Comparison of ENCODE assay signal across 18 cellular contexts in genomic region chr22:19515654-19516377, GRCh38. TPM values are rescaled to one million over a fixed set of nuclear protein-coding genes. Genes with fewer than 3 reads are reported as not detected.
"Had no signal": no experiment of that assay in that cellular context is flagged by ENCODE, and none has a peak within 500 bp of the region (broad histone marks: within the 10 kb centered on the region; RNA-seq: fewer than 3 reads in every experiment).

No MANE protein-coding gene starts in this region.

- H3K4me1 ChIP-seq: esophagus muscularis mucosa, stomach had no signal

- H3K4me1 Mint-ChIP-seq: natural killer cell had no signal

- ATAC-seq: left colon, mucosa of descending colon, natural killer cell had no signal

- H3K4me3 Mint-ChIP-seq: activated CD4-positive, alpha-beta T cell treated with anti-CD3 and anti-CD28 coated beads, Interleukin-2, amount 10 ng/mL, durations not matched to agents 7 days and 5 days; activated naive CD8-positive, alpha-beta T cell; natural killer cell; T-helper 1 cell treated with Interleukin-12 subunit alpha and Interleukin-12 subunit beta and Interleukin-4 antibody, amounts not matched to agents 30 μg/mL and 1 μg/mL, for 36 hours had no signal

- H3K4me3 ChIP-seq: dorsolateral prefrontal cortex, esophagus muscularis mucosa, mucosa of descending colon, stomach had no signal

- H3K36me3 Mint-ChIP-seq: natural killer cell had no signal

- H3K9me3 Mint-ChIP-seq: activated CD4-positive, alpha-beta T cell treated with anti-CD3 and anti-CD28 coated beads, Interleukin-2, amount 10 ng/mL, durations not matched to agents 7 days and 5 days; activated T-helper 2 cell treated with anti-CD3 and anti-CD28 coated beads, Interferon-gamma antibody, Interleukin-2, Interleukin-4, amounts not matched to agents 10 μg/mL and 5 μg/mL and 100 μg/mL, durations not matched to agents 14 hours and 24 hours and 36 hours; natural killer cell; T-helper 1 cell treated with Interleukin-12 subunit alpha and Interleukin-12 subunit beta and Interleukin-4 antibody, amounts not matched to agents 30 μg/mL and 1 μg/mL, for 36 hours had no signal

- H3K27me3 ChIP-seq: brain microvascular endothelial cell, dorsolateral prefrontal cortex, esophagus muscularis mucosa, stomach had no signal

- H3K9me3 ChIP-seq: mucosa of descending colon, stomach had no signal

- H3K36me3 ChIP-seq: esophagus muscularis mucosa, stomach had no signal

- H3K27ac ChIP-seq: brain microvascular endothelial cell, dorsolateral prefrontal cortex, esophagus muscularis mucosa, stomach had no signal

- H3K27me3 Mint-ChIP-seq: activated CD4-positive, alpha-beta T cell treated with anti-CD3 and anti-CD28 coated beads, Interleukin-2, amount 10 ng/mL, durations not matched to agents 7 days and 5 days; activated naive CD8-positive, alpha-beta T cell had no signal

- DNase-seq: activated CD4-positive, alpha-beta T cell treated with anti-CD3 and anti-CD28 coated beads, Interleukin-2, amount 10 ng/mL, durations not matched to agents 7 days and 5 days; activated CD4-positive, CD25-positive, alpha-beta regulatory T cell; activated CD8-positive, alpha-beta memory T cell treated with anti-CD3 and anti-CD28 coated beads for 24 hours; activated T-cell treated with anti-CD3 and anti-CD28 coated beads for 4 hours; amygdala; dorsolateral prefrontal cortex; left colon; mucosa of descending colon; natural killer cell; stomach had no signal

- H3K27ac Mint-ChIP-seq: activated CD4-positive, alpha-beta T cell treated with anti-CD3 and anti-CD28 coated beads, Interleukin-2, amount 10 ng/mL, durations not matched to agents 7 days and 5 days; activated naive CD8-positive, alpha-beta T cell; activated T-helper 2 cell treated with anti-CD3 and anti-CD28 coated beads, Interferon-gamma antibody, Interleukin-2, Interleukin-4, amounts not matched to agents 10 μg/mL and 5 μg/mL and 100 μg/mL, durations not matched to agents 14 hours and 24 hours and 36 hours; natural killer cell had no signal

RNA-seq across cellular contexts. Expression of gene CLDN5, which starts 8.4 kb away (rescaled TPM):
- total RNA-seq: fibroblast of villous mesenchyme, mammary epithelial cell, osteocyte had no signal
